ENCODE assay signal across 20 cellular contexts in genomic region chr20:14727485-14728170, GRCh38.
DNase-seq lines count a peak whose midpoint lies in the region; ATAC-seq, FAIRE-seq and TF ChIP-seq lines count a peak whose summit lies in the region.
"Had no signal": no experiment of that assay in that cellular context is flagged by ENCODE, and none has a peak within 500 bp of the region (broad histone marks: within the 10 kb centered on the region; RNA-seq: fewer than 3 reads in every experiment).

No MANE protein-coding gene starts in this region.

- no peaks in the 10 kb centered on the region for H3K9me3 ChIP-seq in A549
- H3K9me3 ChIP-seq in adipocyte (ENCODE audit: control insufficient read depth, low read length), result no peaks in the 10 kb centered on the region
- H3K9me3 ChIP-seq: BLaER1 had no signal

- CTCF ChIA-PET in A549 (lab: Yijun Ruan, JAX), result no interaction called here
- CTCF ChIA-PET in activated CD4-positive, alpha-beta memory T cell treated with anti-CD3 and anti-CD28 coated beads for 36 hours (lab: Charles Lee), result no interaction called here

- no peaks in the 10 kb centered on the region for H3K36me3 ChIP-seq in adipocyte (ENCODE audit: control insufficient read depth, insufficient read depth, low read length, severe bottlenecking)
- H3K36me3 ChIP-seq: BLaER1 had no signal

- intact Hi-C loops in activated CD4-positive, alpha-beta memory T cell treated with anti-CD3 and anti-CD28 coated beads for 36 hours (cut with micrococcal nuclease), result no loop called here
- intact Hi-C loops in sciatic nerve (cut with DNase I), result no loop called here

- peaks cover 14% of the 10 kb centered on the region for H3K9me3 Mint-ChIP-seq in activated CD4-positive, alpha-beta memory T cell treated with anti-CD3 and anti-CD28 coated beads for 36 hours
- H3K9me3 Mint-ChIP-seq: H9 had no signal

- TF ChIP-seq POLR2A in A549 (IDR thresholded peaks at IDR 0.05; ENCODE audit: low read length), result no peak

- H3K27me3 Mint-ChIP-seq in activated CD4-positive, alpha-beta memory T cell treated with anti-CD3 and anti-CD28 coated beads for 36 hours, result no peaks in the 10 kb centered on the region
- H3K27me3 Mint-ChIP-seq: CD4-positive, alpha-beta memory T cell had no signal

- no peak overlapping the region for H3K4me3 Mint-ChIP-seq in activated CD4-positive, alpha-beta memory T cell treated with anti-CD3 and anti-CD28 coated beads for 36 hours
- H3K4me3 Mint-ChIP-seq: CD14-positive monocyte; CD4-positive, alpha-beta memory T cell; H9 had no signal

- TF ChIP-seq CTCF in A549 (IDR thresholded peaks at IDR 0.05) (no peak), fibroblast of villous mesenchyme (IDR thresholded peaks at IDR 0.05; ENCODE audit: insufficient read depth, low read depth, low read length) (no peak)

- DNase-seq in A549 (ENCODE audit: low read depth in 1 of 2, low spot score in 1 of 2), result no peak
- DNase-seq in adipocyte (ENCODE audit: low read depth), result peak; percentile 73
- peak; percentile 16 for DNase-seq in fibroblast of peridontal ligament (ENCODE audit: extremely low read depth)
- DNase-seq in fibroblast of villous mesenchyme (ENCODE audit: low read depth), result peak; percentile 13
- no peak for DNase-seq in GF-D8 (lab: John Stamatoyannopoulos, UW)
- no peak for DNase-seq in activated CD4-positive, alpha-beta memory T cell treated with anti-CD3 and anti-CD28 coated beads for 36 hours
- no peak for DNase-seq in sciatic nerve (ENCODE audit: low spot score)
- DNase-seq: 8988T; AML-193; CD4-positive, alpha-beta memory T cell; DMS153; DMS79 treated with DMSO at 0.1 percent for 48 hours; H9; IMR-90 had no signal

- no peak overlapping the region for H3K9ac ChIP-seq in adipocyte (ENCODE audit: low read length)
- H3K9ac ChIP-seq: BLaER1 had no signal

- no peaks in the 10 kb centered on the region for H3K27me3 ChIP-seq in adipocyte (replicated peaks; ENCODE audit: control insufficient read depth, insufficient read depth, low read length)
- H3K27me3 ChIP-seq: BLaER1 had no signal

- no peak for TF ChIP-seq EP300 in A549 (IDR thresholded peaks at IDR 0.05)

- H3K4me3 ChIP-seq in A549 (no peak overlapping the region), adipocyte (ENCODE audit: low read length) (no peak overlapping the region), fibroblast of villous mesenchyme (ENCODE audit: low read depth, low read length) (no peak overlapping the region)
- H3K4me3 ChIP-seq: BLaER1, GM12878, K562 had no signal

- no peak overlapping the region for H3K4me2 ChIP-seq in A549
- H3K4me2 ChIP-seq: BLaER1 had no signal

- TF ChIP-seq RAD21 in A549 (conservative IDR thresholded peaks at IDR 0.05 in 1 of 2, IDR thresholded peaks at IDR 0.05 in 1 of 2), result no peak

- no peaks in the 10 kb centered on the region for H3K36me3 Mint-ChIP-seq in activated CD4-positive, alpha-beta memory T cell treated with anti-CD3 and anti-CD28 coated beads for 36 hours
- H3K36me3 Mint-ChIP-seq: CD14-positive monocyte; CD4-positive, alpha-beta memory T cell had no signal

- no peak overlapping the region for H3K27ac ChIP-seq in A549
- H3K27ac ChIP-seq: BLaER1 had no signal

- POLR2A ChIA-PET in A549 (lab: Yijun Ruan, JAX), result no interaction called here
- POLR2A ChIA-PET in activated CD4-positive, alpha-beta memory T cell treated with anti-CD3 and anti-CD28 coated beads for 36 hours (lab: Charles Lee), result no interaction called here

- H3K4me1 ChIP-seq in A549 (peaks cover 10% of the 10 kb centered on the region), adipocyte (ENCODE audit: control insufficient read depth, insufficient read depth, low read length) (no peaks in the 10 kb centered on the region)

- whole genome bisulfite sequencing in A549 (ENCODE audit: missing lambda C conversion rate), result 80% methylated on average over 2 of the region's 2 CpGs

- H3K4me1 Mint-ChIP-seq in activated CD4-positive, alpha-beta memory T cell treated with anti-CD3 and anti-CD28 coated beads for 36 hours (ENCODE audit: low read depth), result no peaks in the 10 kb centered on the region
- H3K4me1 Mint-ChIP-seq: CD14-positive monocyte; CD4-positive, alpha-beta memory T cell had no signal

- H3K27ac Mint-ChIP-seq in activated CD4-positive, alpha-beta memory T cell treated with anti-CD3 and anti-CD28 coated beads for 36 hours, result no peak overlapping the region
- H3K27ac Mint-ChIP-seq: CD14-positive monocyte; CD4-positive, alpha-beta memory T cell; H9 had no signal

- no peak for ATAC-seq in A549
- ATAC-seq in sciatic nerve, result no peak
- no peak for ATAC-seq in HG03097 (IDR thresholded peaks at IDR 0.05; ENCODE audit: low FRiP score, unreplicated experiment)
- ATAC-seq: GM12878, K562 had no signal

- FAIRE-seq in A549 (lab: Jason Lieb, UNC), result peak; percentile 32
- FAIRE-seq: GM12878, H1, K562 had no signal

TF ChIP-seq in A549, 52 proteins besides CTCF, POLR2A, EP300 and RAD21:
- TF ChIP-seq TFCP2L1 (CRISPR knock-in tag; IDR thresholded peaks at IDR 0.05), result no peak
TF ChIP-seq in A549: peak in this region for 0.

Comparison
In these comparisons a context has a peak if more than half of its experiments do, and no peak if none do; other contexts are left out.
1. DNase-seq: peak in adipocyte (single experiment), fibroblast of peridontal ligament (single experiment) and fibroblast of villous mesenchyme (single experiment); none in A549 (0 of 2), GF-D8 (single experiment), activated CD4-positive, alpha-beta memory T cell treated with anti-CD3 and anti-CD28 coated beads for 36 hours (single experiment) and sciatic nerve (single experiment).